Comparison of ENCODE assay signal across 1 cellular context in genomic region chr10:129770286-129770685, GRCh38.
TF ChIP-seq lines count a peak whose summit lies in the region.

No MANE protein-coding gene starts in this region.

TF ChIP-seq in WTC11, 78 proteins besides CTCF, POLR2A, EP300 and RAD21 (continued from another document):
- TF ChIP-seq ARID4B (CRISPR knock-in tag; IDR thresholded peaks at IDR 0.05; ENCODE audit: borderline replicate concordance) (no peak), CREM (CRISPR knock-in tag; IDR thresholded peaks at IDR 0.05) (no peak), SMAD3 (CRISPR knock-in tag; IDR thresholded peaks at IDR 0.05; ENCODE audit: borderline replicate concordance) (no peak), ZBTB43 (CRISPR knock-in tag; IDR thresholded peaks at IDR 0.05) (no peak), ATF6 (CRISPR knock-in tag; IDR thresholded peaks at IDR 0.05) (no peak), AFF4 (CRISPR knock-in tag; IDR thresholded peaks at IDR 0.05; ENCODE audit: borderline replicate concordance) (no peak), NFE2L1 (CRISPR knock-in tag; IDR thresholded peaks at IDR 0.05) (no peak), FOXP4 (CRISPR knock-in tag; IDR thresholded peaks at IDR 0.05) (no peak), ETV6 (CRISPR knock-in tag; IDR thresholded peaks at IDR 0.05) (no peak), PREB (CRISPR knock-in tag; IDR thresholded peaks at IDR 0.05; ENCODE audit: borderline replicate concordance) (no peak), SOX15 (CRISPR knock-in tag; IDR thresholded peaks at IDR 0.05) (no peak), EMX1 (CRISPR knock-in tag; IDR thresholded peaks at IDR 0.05) (no peak)
